Comparison of ENCODE assay signal across 9 cellular contexts in genomic region chr7:100588438-100588837, GRCh38. TPM values are rescaled to one million over a fixed set of nuclear protein-coding genes. Genes with fewer than 3 reads are reported as not detected.
DNase-seq lines count a peak whose midpoint lies in the region; ATAC-seq and TF ChIP-seq lines count a peak whose summit lies in the region.
"Had no signal": no experiment of that assay in that cellular context is flagged by ENCODE, and none has a peak within 500 bp of the region (broad histone marks: within the 10 kb centered on the region; RNA-seq: fewer than 3 reads in every experiment).

No MANE protein-coding gene starts in this region.

- no peak for DNase-seq in AG09309 (ENCODE audit: low read depth)
- peak; percentile 46 for DNase-seq in GM12865 (ENCODE audit: low read depth)
- peak; percentile 58 for DNase-seq in SK-N-DZ (ENCODE audit: low spot score)
- DNase-seq in fibroblast of villous mesenchyme (ENCODE audit: low read depth), result peak; percentile 46
- no peak for DNase-seq in GOT3 (lab: John Stamatoyannopoulos, UW)
- no peak for DNase-seq in NCI-H1694 (lab: John Stamatoyannopoulos, UW)

- ATAC-seq in HG03280 (IDR thresholded peaks at IDR 0.05; ENCODE audit: unreplicated experiment), result no peak
- no peak for ATAC-seq in GM21786 (IDR thresholded peaks at IDR 0.05; ENCODE audit: unreplicated experiment)
- ATAC-seq: Panc1 had no signal

- H3K4me3 ChIP-seq in AG09309 (ENCODE audit: control insufficient read depth, low read depth, low read length) (no peak overlapping the region), GM12865 (ENCODE audit: low read depth, low read length) (no peak overlapping the region), fibroblast of villous mesenchyme (ENCODE audit: low read depth, low read length) (no peak overlapping the region)

- TF ChIP-seq CTCF in AG09309 (IDR thresholded peaks at IDR 0.05; ENCODE audit: control insufficient read depth, insufficient read depth, low read depth, low read length, missing control alignments) (peak; percentile 39), GM12865 (IDR thresholded peaks at IDR 0.05; ENCODE audit: insufficient read depth, low read depth, low read length, missing control alignments) (peak; percentile 47), fibroblast of villous mesenchyme (IDR thresholded peaks at IDR 0.05; ENCODE audit: insufficient read depth, low read depth, low read length) (peak; percentile 43)

RNA-seq across cellular contexts. Expression of gene FBXO24, which starts 2.3 kb away (rescaled TPM):
- 0.50 and 1.3 TPM in 2 replicates for polyA plus RNA-seq in SK-N-DZ (2014; cell fraction: cytosol; rRNA removed)
- polyA plus RNA-seq in SK-N-DZ (2014; cell fraction: nucleus; rRNA removed), result 0.87 and 0.98 TPM in 2 replicates
- 0.32 and 0.43 TPM in 2 replicates for total RNA-seq in fibroblast of villous mesenchyme

RNA-seq across cellular contexts. Expression of gene LRCH4, which starts 2.5 kb away (rescaled TPM):
- polyA plus RNA-seq in SK-N-DZ (2014; cell fraction: cytosol; rRNA removed), result 8.1 and 16.8 TPM in 2 replicates
- polyA plus RNA-seq in SK-N-DZ (2014; cell fraction: nucleus; rRNA removed), result 91.4 and 122 TPM in 2 replicates
- 22.5 and 31.9 TPM in 2 replicates for total RNA-seq in fibroblast of villous mesenchyme

RNA-seq across cellular contexts. Expression of gene PCOLCE, which starts 13.7 kb away (rescaled TPM):
- polyA plus RNA-seq in SK-N-DZ (2014; cell fraction: cytosol; rRNA removed), result 148 and 210 TPM in 2 replicates
- polyA plus RNA-seq in SK-N-DZ (2014; cell fraction: nucleus; rRNA removed), result 689 and 724 TPM in 2 replicates
- total RNA-seq in fibroblast of villous mesenchyme, result 124 and 211 TPM in 2 replicates

RNA-seq across cellular contexts. Expression of gene SAP25, which starts 14.7 kb away (rescaled TPM):
- not detected in 2 replicates for polyA plus RNA-seq in SK-N-DZ (2014; cell fraction: cytosol; rRNA removed)
- polyA plus RNA-seq in SK-N-DZ (2014; cell fraction: nucleus; rRNA removed), result 2.6 and 6.2 TPM in 2 replicates
- total RNA-seq in fibroblast of villous mesenchyme, result 0.32 TPM in 1 of 2 replicates, not detected in the other

RNA-seq across cellular contexts. Expression of gene MOSPD3, which starts 23.9 kb away (rescaled TPM):
- 19.6 and 22.9 TPM in 2 replicates for polyA plus RNA-seq in SK-N-DZ (2014; cell fraction: cytosol; rRNA removed)
- 24.3 and 27.8 TPM in 2 replicates for polyA plus RNA-seq in SK-N-DZ (2014; cell fraction: nucleus; rRNA removed)
- total RNA-seq in fibroblast of villous mesenchyme, result 5.2 and 7.1 TPM in 2 replicates

Comparison
In these comparisons a context has a peak if more than half of its experiments do, and no peak if none do; other contexts are left out.
1. DNase-seq: peak in GM12865 (single experiment), SK-N-DZ (single experiment) and fibroblast of villous mesenchyme (single experiment); none in AG09309 (single experiment), GOT3 (single experiment) and NCI-H1694 (single experiment).
2. Peak in every context shown above with its lines, with median percentiles within 50 percentile points of each other: CTCF ChIP-seq.